8 cellular contexts compared by ENCODE assay signal in the genomic region with DNA sequence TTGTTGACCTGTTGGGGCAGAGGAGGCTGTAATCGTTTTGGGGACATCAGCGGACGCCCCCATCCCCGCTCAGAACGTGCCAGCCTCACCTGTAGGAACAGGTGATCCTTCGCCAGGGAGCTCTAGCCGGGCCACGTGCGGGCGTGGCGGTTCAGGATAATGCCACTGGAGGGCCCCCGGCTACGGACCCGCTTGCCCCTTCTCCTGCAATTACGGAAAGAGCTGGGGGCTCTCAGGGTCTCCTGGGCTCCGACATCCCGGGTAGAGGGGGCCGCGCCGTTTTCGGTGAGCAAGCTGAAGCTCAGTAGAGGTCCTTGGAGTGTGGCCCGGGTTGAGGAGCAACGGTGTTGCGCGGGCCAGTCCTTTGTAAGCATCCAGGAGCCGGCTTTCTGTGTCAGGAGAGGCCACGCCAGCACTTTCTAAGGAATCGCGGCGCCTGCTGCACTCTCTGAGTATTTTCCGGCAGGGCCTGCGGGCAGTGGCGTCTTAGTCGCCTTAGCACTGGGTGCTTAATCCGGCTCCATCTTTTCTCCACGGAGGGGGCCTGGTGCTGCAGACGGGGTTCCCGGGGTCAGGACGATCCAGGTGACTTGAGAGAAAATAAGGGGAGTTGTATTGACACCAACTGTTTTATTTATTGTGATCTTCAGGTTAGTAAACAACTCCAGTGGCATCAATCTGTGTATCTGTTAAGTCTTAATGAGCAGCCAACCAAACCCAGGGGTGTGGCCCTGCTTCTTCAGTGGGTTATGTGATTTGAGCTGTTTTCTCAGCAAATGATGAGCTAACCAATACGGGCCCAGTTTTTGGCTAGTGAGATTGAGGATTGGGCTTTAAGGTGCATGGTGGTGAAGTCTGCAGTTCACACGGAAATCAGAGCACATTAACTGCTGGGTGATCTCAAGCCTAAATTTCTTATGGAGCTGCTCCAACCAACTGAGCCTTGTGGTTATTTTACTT. TPM values are rescaled to one million over a fixed set of nuclear protein-coding genes. Genes with fewer than 3 reads are reported as not detected.
DNase-seq lines count a peak whose midpoint lies in the region; ATAC-seq, FAIRE-seq and TF ChIP-seq lines count a peak whose summit lies in the region.

No MANE protein-coding gene starts in this region.

- FAIRE-seq in D721Med (lab: Jason Lieb, UNC) = no peak

- H3K4me3 ChIP-seq in KMS-11 (IDR thresholded peaks at IDR 0.05; ENCODE audit: insufficient read depth, low read depth, low read length) = no peak overlapping the region
- peak overlapping the region; percentile 63 to 68 for H3K4me3 ChIP-seq in esophagus (ENCODE audit: low read depth in 1 of 2, low read length in 2 of 2)
- peak overlapping the region; percentile 59 for H3K4me3 ChIP-seq in mucosa of rectum (ENCODE audit: low read length in 2 of 2)
- H3K4me3 ChIP-seq in uterus = peak overlapping the region; percentile 36 to 60

- no peaks in the 10 kb centered on the region for H4K20me1 ChIP-seq in KMS-11 (ENCODE audit: insufficient read depth)

- no peak for TF ChIP-seq CTCF in D721Med (IDR thresholded peaks at IDR 0.05; ENCODE audit: insufficient read depth, missing control alignments)
- TF ChIP-seq CTCF in KMS-11 (conservative IDR thresholded peaks at IDR 0.05; ENCODE audit: low read depth, low read length) = no peak
- peak; percentile 71 for TF ChIP-seq CTCF in VCaP (conservative IDR thresholded peaks at IDR 0.05)
- TF ChIP-seq CTCF in uterus (IDR thresholded peaks at IDR 0.05) = peak in 2 of 4 experiments; percentile 8 to 26

- H3K4me1 ChIP-seq in KMS-11 (ENCODE audit: low read depth, poor library complexity, severe bottlenecking) = peaks cover 11% of the 10 kb centered on the region
- H3K4me1 ChIP-seq in esophagus (ENCODE audit: control insufficient read depth in 2 of 2, insufficient read depth in 2 of 2, low read length in 1 of 2) = peaks cover 3 to 13% of the 10 kb centered on the region in 2 donors
- peaks cover 6 to 7% of the 10 kb centered on the region in 2 donors for H3K4me1 ChIP-seq in mucosa of rectum (ENCODE audit: control insufficient read depth in 2 of 2, insufficient read depth in 2 of 2, low read length in 2 of 2)
- H3K4me1 ChIP-seq in uterus = peaks cover 0 to 4% of the 10 kb centered on the region in 2 donors

- H3K9me3 ChIP-seq in esophagus (ENCODE audit: control insufficient read depth in 2 of 2, insufficient read depth in 1 of 2, low read depth in 1 of 2, low read length in 1 of 2) (no peaks in the 10 kb centered on the region), mucosa of rectum (ENCODE audit: control insufficient read depth in 2 of 2, low read length in 2 of 2) (no peaks in the 10 kb centered on the region), uterus (no peaks in the 10 kb centered on the region)

- H3K79me2 ChIP-seq in KMS-11 (ENCODE audit: insufficient read depth, low read depth) = no peaks in the 10 kb centered on the region

- ATAC-seq in HG03097 (IDR thresholded peaks at IDR 0.05; ENCODE audit: low FRiP score, unreplicated experiment) (no peak), GM21717 (IDR thresholded peaks at IDR 0.05; ENCODE audit: unreplicated experiment) (no peak)

- 7 to 9% methylated on average over 41 of the region's 41 CpGs for WGBS in esophagus, 2 donors

- H3K4me2 ChIP-seq in KMS-11 = peak overlapping the region; percentile 76; the same call in 1 of the 2 replicates

- intact Hi-C loops in uterus (cut with DNase I; ENCODE audit: low total_unique reads) = no loop called here

- no peak overlapping the region for H2AFZ ChIP-seq in KMS-11 (ENCODE audit: low read depth)

- H3K27ac ChIP-seq in KMS-11 (no peak overlapping the region), VCaP (peak overlapping the region; percentile 87), esophagus (ENCODE audit: low read depth in 2 of 2, low read length in 1 of 2) (peak overlapping the region; percentile 7 to 95), mucosa of rectum (ENCODE audit: low read depth in 2 of 2, low read length in 2 of 2) (peak overlapping the region in 1 of 2 donors; percentile 16), uterus (peak overlapping the region; percentile 77 to 81)

- H3K36me3 ChIP-seq in KMS-11 (ENCODE audit: insufficient read depth) = no peaks in the 10 kb centered on the region
- H3K36me3 ChIP-seq in esophagus (ENCODE audit: control insufficient read depth in 2 of 2, insufficient read depth in 2 of 2, low read length in 1 of 2) = no peaks in the 10 kb centered on the region
- H3K36me3 ChIP-seq in mucosa of rectum (ENCODE audit: control insufficient read depth in 2 of 2, insufficient read depth in 2 of 2, low read length in 2 of 2) = no peaks in the 10 kb centered on the region
- no peaks in the 10 kb centered on the region for H3K36me3 ChIP-seq in uterus

- no peak for TF ChIP-seq POLR2A in uterus (IDR thresholded peaks at IDR 0.05)

- H3K27me3 ChIP-seq in KMS-11 (ENCODE audit: insufficient read depth, low read depth) (no peaks in the 10 kb centered on the region; the same call in 1 of the 2 replicates), esophagus (ENCODE audit: control insufficient read depth in 1 of 2, insufficient read depth in 2 of 2, low read length in 2 of 2) (peaks cover 0 to 2% of the 10 kb centered on the region in 2 donors), mucosa of rectum (ENCODE audit: control insufficient read depth in 2 of 2, insufficient read depth in 2 of 2, low read length in 2 of 2) (peaks cover 22 to 32% of the 10 kb centered on the region in 2 donors), uterus (no peaks in the 10 kb centered on the region)

- H3K9ac ChIP-seq in KMS-11 (no peak overlapping the region; the same call in 1 of the 2 replicates), mucosa of rectum (ENCODE audit: low read depth in 1 of 2, low read length in 2 of 2) (peak overlapping the region; percentile 9 to 34)

- DNase-seq in D721Med (ENCODE audit: insufficient read length, low spot score) (peak; percentile 73), uterus (peak; percentile 33 to 51)

RNA-seq across cellular contexts. Expression of a gene that starts 1.9 kb away (rescaled TPM):
- 1 to 10 TPM; 4.4 to 6.5 TPM for polyA plus RNA-seq in esophagus
- total RNA-seq in uterus = 10 to 100 TPM in 2 of 4 donors, 1 to 10 TPM in 1, not detected in 1; 8.8 to 25.9 (median 11.0) TPM
